ENCODE assay signal across 8 cellular contexts in the genomic region with DNA sequence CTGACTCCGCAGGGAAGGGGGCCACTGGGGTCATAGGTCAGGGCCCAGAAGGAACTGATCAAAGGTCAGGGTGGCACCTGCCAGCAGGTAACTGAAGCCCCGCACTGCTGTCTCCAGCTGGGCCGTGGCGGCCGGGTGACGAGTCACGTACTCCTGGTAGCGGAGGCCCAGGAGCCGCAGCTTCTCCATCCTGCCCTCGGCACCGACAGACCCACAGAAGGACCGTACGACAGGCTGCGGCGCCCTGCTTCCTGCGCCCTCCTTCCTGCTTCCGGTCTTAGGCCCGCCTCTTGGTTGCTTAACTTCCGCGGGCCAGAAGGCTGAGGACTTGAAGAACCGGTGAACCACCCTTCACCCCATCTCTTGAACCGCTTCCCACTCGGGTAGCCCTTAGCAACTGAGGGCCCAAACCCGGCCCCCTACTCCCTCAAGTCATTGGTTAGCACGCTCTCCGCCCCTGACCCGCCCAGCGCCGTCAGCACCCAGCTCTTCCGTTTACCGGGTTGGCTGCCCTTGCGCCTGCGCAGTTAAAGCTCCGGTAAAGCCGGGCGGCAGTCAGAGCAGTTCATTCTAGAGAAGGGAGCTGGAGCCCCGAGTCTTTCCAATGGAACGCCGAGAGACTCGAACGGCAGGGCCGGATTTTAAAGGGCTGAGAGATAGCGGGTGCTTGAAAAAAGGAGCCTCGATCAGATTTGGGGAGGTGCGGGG. TPM values are rescaled to one million over a fixed set of nuclear protein-coding genes. Genes with fewer than 3 reads are reported as not detected.
DNase-seq lines count a peak whose midpoint lies in the region; ATAC-seq and TF ChIP-seq lines count a peak whose summit lies in the region.

PEX16 (minus strand) TSS at position 255 of the 708 bp plus-strand sequence; CDS start at position 189, 66 bp downstream.

- TF ChIP-seq CTCF in RWPE2 (IDR thresholded peaks at IDR 0.05; ENCODE audit: poor library complexity, severe bottlenecking) (no peak), natural killer cell (IDR thresholded peaks at IDR 0.05) (no peak)

- peak; percentile 83 for ATAC-seq in RWPE2 (ENCODE audit: low read depth)
- ATAC-seq in natural killer cell: peak; percentile 88 to 97 (median 92)

- peak; percentile 100 for DNase-seq in EH (ENCODE audit: low read depth)
- DNase-seq in H4 (ENCODE audit: low spot score): peak; percentile 100
- DNase-seq in LoVo (ENCODE audit: low spot score): peak; percentile 98
- peak; percentile 98 for DNase-seq in RWPE2 (ENCODE audit: low spot score)
- DNase-seq in activated T-helper 2 cell treated with anti-CD3 and anti-CD28 coated beads, Interferon-gamma antibody, Interleukin-2, Interleukin-4, amounts not matched to agents 10 μg/mL and 5 μg/mL and 100 μg/mL, durations not matched to agents 14 hours and 24 hours and 36 hours (ENCODE audit: low spot score): peak; percentile 98
- peak; percentile 99 for DNase-seq in fibroblast of peridontal ligament (ENCODE audit: extremely low read depth)
- DNase-seq in natural killer cell: peak; percentile 92
- peak; percentile 97 for DNase-seq in stimulated activated naive CD4-positive, alpha-beta T cell treated with Interleukin-2 at 50 U/mL for 16 hours (lab: John Stamatoyannopoulos, UW)

- peak within 1 kb of the TSS; percentile 66 for H3K27ac ChIP-seq in RWPE2 (ENCODE audit: poor library complexity, severe bottlenecking)

- H3K27ac Mint-ChIP-seq in activated T-helper 2 cell treated with anti-CD3 and anti-CD28 coated beads, Interferon-gamma antibody, Interleukin-2, Interleukin-4, amounts not matched to agents 10 μg/mL and 5 μg/mL and 100 μg/mL, durations not matched to agents 14 hours and 24 hours and 36 hours: peak within 1 kb of the TSS; percentile 98
- H3K27ac Mint-ChIP-seq in natural killer cell: peak within 1 kb of the TSS; percentile 96

- H3K36me3 Mint-ChIP-seq in activated T-helper 2 cell treated with anti-CD3 and anti-CD28 coated beads, Interferon-gamma antibody, Interleukin-2, Interleukin-4, amounts not matched to agents 10 μg/mL and 5 μg/mL and 100 μg/mL, durations not matched to agents 14 hours and 24 hours and 36 hours (ENCODE audit: low read depth): peaks cover 23% of the 10 kb centered on the region
- H3K36me3 Mint-ChIP-seq in natural killer cell: no peaks in the 10 kb centered on the region

- H3K27me3 Mint-ChIP-seq in activated T-helper 2 cell treated with anti-CD3 and anti-CD28 coated beads, Interferon-gamma antibody, Interleukin-2, Interleukin-4, amounts not matched to agents 10 μg/mL and 5 μg/mL and 100 μg/mL, durations not matched to agents 14 hours and 24 hours and 36 hours (ENCODE audit: low read depth): peaks cover 7% of the 10 kb centered on the region
- peaks cover 0 to 4% of the 10 kb centered on the region in 2 donors for H3K27me3 Mint-ChIP-seq in natural killer cell (ENCODE audit: low read depth in 2 of 2)

- H3K4me1 ChIP-seq in RWPE2 (ENCODE audit: insufficient read depth, poor library complexity, severe bottlenecking): peaks cover 3% of the 10 kb centered on the region

- H3K36me3 ChIP-seq in RWPE2 (ENCODE audit: low read depth): peaks cover 26% of the 10 kb centered on the region

- intact Hi-C loops in activated T-helper 2 cell treated with anti-CD3 and anti-CD28 coated beads, Interferon-gamma antibody, Interleukin-2, Interleukin-4, amounts not matched to agents 10 μg/mL and 5 μg/mL and 100 μg/mL, durations not matched to agents 14 hours and 24 hours and 36 hours (cut with micrococcal nuclease): loop anchor here (1.0 to 5.0 kb wide), 6 partner anchors 32 to 1350 kb away; partner anchors contain the start of genes CD82, CRY2, MAPK8IP1 and PHF21A
- intact Hi-C loops in natural killer cell (cut with micrococcal nuclease): loop anchor here (1.0 to 10.0 kb wide), 4 partner anchors 18 to 700 kb away; partner anchors contain the start of genes ATG13, CRY2, HARBI1 and PHF21A

- peaks cover 22% of the 10 kb centered on the region for H3K4me1 Mint-ChIP-seq in activated T-helper 2 cell treated with anti-CD3 and anti-CD28 coated beads, Interferon-gamma antibody, Interleukin-2, Interleukin-4, amounts not matched to agents 10 μg/mL and 5 μg/mL and 100 μg/mL, durations not matched to agents 14 hours and 24 hours and 36 hours (ENCODE audit: low read depth)
- peaks cover 30 to 43% of the 10 kb centered on the region in 2 donors for H3K4me1 Mint-ChIP-seq in natural killer cell

- H3K4me3 Mint-ChIP-seq in activated T-helper 2 cell treated with anti-CD3 and anti-CD28 coated beads, Interferon-gamma antibody, Interleukin-2, Interleukin-4, amounts not matched to agents 10 μg/mL and 5 μg/mL and 100 μg/mL, durations not matched to agents 14 hours and 24 hours and 36 hours (ENCODE audit: low read depth): peak within 1 kb of the TSS; percentile 96
- peak within 1 kb of the TSS; percentile 97 for H3K4me3 Mint-ChIP-seq in natural killer cell

- peak within 1 kb of the TSS; percentile 88 for H3K4me3 ChIP-seq in RWPE2 (ENCODE audit: severe bottlenecking)

- no peaks in the 10 kb centered on the region for H3K27me3 ChIP-seq in RWPE2 (ENCODE audit: insufficient read depth, poor library complexity, severe bottlenecking)

- no peaks in the 10 kb centered on the region for H3K9me3 Mint-ChIP-seq in activated T-helper 2 cell treated with anti-CD3 and anti-CD28 coated beads, Interferon-gamma antibody, Interleukin-2, Interleukin-4, amounts not matched to agents 10 μg/mL and 5 μg/mL and 100 μg/mL, durations not matched to agents 14 hours and 24 hours and 36 hours
- H3K9me3 Mint-ChIP-seq in natural killer cell: no peaks in the 10 kb centered on the region

- no peaks in the 10 kb centered on the region for H3K9me3 ChIP-seq in RWPE2 (ENCODE audit: severe bottlenecking)

RNA-seq across cellular contexts. Expression of gene PEX16, which starts in this region (rescaled TPM):
- total RNA-seq in H4 (2014; rRNA removed; shearing (Covaris generic)): 31.4 and 43.0 TPM in 2 replicates
- total RNA-seq in activated T-helper 2 cell treated with anti-CD3 and anti-CD28 coated beads, Interferon-gamma antibody, Interleukin-2, Interleukin-4, amounts not matched to agents 10 μg/mL and 5 μg/mL and 100 μg/mL, durations not matched to agents 14 hours and 24 hours and 36 hours: 30.8 and 38.5 TPM in 2 replicates
- 10 to 100 TPM; 61.3 to 75.8 (median 67.6) TPM for total RNA-seq in natural killer cell

Comparison
In these comparisons a context has a peak if more than half of its experiments do, and no peak if none do; other contexts are left out.
1. Peak in every context shown above with its lines: DNase-seq, ATAC-seq, H3K4me3 ChIP-seq and H3K27ac ChIP-seq.